8 cellular contexts compared by ENCODE assay signal in genomic region chr1:145992958-145993617, GRCh38. TPM values are rescaled to one million over a fixed set of nuclear protein-coding genes. Genes with fewer than 3 reads are reported as not detected.
A peak's percentile ranks its signal among the peaks of the same experiment; 100 is the strongest.
DNase-seq lines count a peak whose midpoint lies in the region; TF ChIP-seq lines count a peak whose summit lies in the region.
"Had no signal": no experiment of that assay in that cellular context is flagged by ENCODE, and none has a peak within 500 bp of the region (broad histone marks: within the 10 kb centered on the region; RNA-seq: fewer than 3 reads in every experiment).

No MANE protein-coding gene starts in this region.

- H3K9me3 ChIP-seq in stomach smooth muscle (ENCODE audit: control insufficient read depth in 2 of 2, low read length in 2 of 2) (no peaks in the 10 kb centered on the region), HAP-1 (no peaks in the 10 kb centered on the region)

- CTCF ChIA-PET in GM10248 (lab: Yijun Ruan, JAX): interaction anchor here (1.3 to 14.3 kb wide), 5 partner anchors 9 to 101 kb away, joined by 3 to 176 read pairs (median 3); no protein-coding TSS in a partner anchor

- DNase-seq in LNCaP clone FGC (ENCODE audit: low read depth): no peak
- no peak for DNase-seq in lower leg skin (ENCODE audit: low spot score in 2 of 2)
- DNase-seq in GM10248 (ENCODE audit: extremely low spot score): no peak
- DNase-seq in HAP-1 (ENCODE audit: low spot score in 2 of 2): no peak
- DNase-seq in stimulated activated CD8-positive, alpha-beta memory T cell treated with anti-CD3 and anti-CD28 coated beads, Interleukin-4, amount 100 ng/mL, for 48 hours: no peak
- DNase-seq: NCI-H82 had no signal

- H3K4me3 ChIP-seq in LNCaP clone FGC (ENCODE audit: low read depth, low read length) (peak overlapping the region; percentile 86), lower leg skin (ENCODE audit: low read depth, poor library complexity, severe bottlenecking) (peak overlapping the region; percentile 75), stomach smooth muscle (ENCODE audit: low read length in 2 of 2) (peak overlapping the region; percentile 92 to 99), HAP-1 (no peak overlapping the region)

- no peaks in the 10 kb centered on the region for H3K27me3 ChIP-seq in stomach smooth muscle (ENCODE audit: control insufficient read depth in 1 of 2, insufficient read depth in 2 of 2, low read length in 2 of 2)
- no peaks in the 10 kb centered on the region for H3K27me3 ChIP-seq in HAP-1 (ENCODE audit: low read depth)

- WGBS in lower leg skin, 2 donors: 34 to 41% methylated on average over 5 of the region's 5 CpGs

- TF ChIP-seq POLR2A in lower leg skin (IDR thresholded peaks at IDR 0.05): no peak

- intact Hi-C loops in lower leg skin (cut with DNase I; ENCODE audit: low total_unique reads): no loop called here

- H3K27ac ChIP-seq in angular gyrus (ENCODE audit: low read depth, low read length) (peak overlapping the region; percentile 32), stomach smooth muscle (ENCODE audit: low read length) (peak overlapping the region; percentile 98)

- POLR2A ChIA-PET in GM10248 (lab: Yijun Ruan, JAX): interaction anchor here (0.6 to 2.1 kb wide), 4 partner anchors 11 to 64 kb away, joined by 3 to 7 read pairs (median 5); no protein-coding TSS in a partner anchor

- peaks cover 18% of the 10 kb centered on the region for H3K4me1 ChIP-seq in stomach smooth muscle (ENCODE audit: control insufficient read depth, insufficient read depth, low read length)
- H3K4me1 ChIP-seq in HAP-1: peaks cover 12% of the 10 kb centered on the region

- H3K36me3 ChIP-seq in stomach smooth muscle (ENCODE audit: control insufficient read depth in 2 of 2, insufficient read depth in 2 of 2, low read length in 2 of 2): peaks cover 27 to 40% of the 10 kb centered on the region in 2 donors
- peaks cover 26% of the 10 kb centered on the region for H3K36me3 ChIP-seq in HAP-1 (replicated peaks)

- peak overlapping the region in 1 of 2 donors; percentile 99 for H3K9ac ChIP-seq in stomach smooth muscle (ENCODE audit: low read length in 2 of 2)

- no peak for TF ChIP-seq CTCF in LNCaP clone FGC (IDR thresholded peaks at IDR 0.05; ENCODE audit: control insufficient read depth, extremely low read depth, insufficient read depth)
- no peak for TF ChIP-seq CTCF in lower leg skin (IDR thresholded peaks at IDR 0.05)
- no peak for TF ChIP-seq CTCF in GM10248 (IDR thresholded peaks at IDR 0.05; ENCODE audit: control extremely low read depth, extremely low read depth, low read depth, missing control alignments)

- in situ Hi-C loops in HAP-1 (cut with MboI; ENCODE audit: low sequenced_read_pairs): no loop called here

RNA-seq across cellular contexts. Expression of gene TXNIP, which starts 3.3 kb away (rescaled TPM):
- total RNA-seq in lower leg skin: 1,000 to 10,000 TPM; 2,445 to 6,877 (median 3,895) TPM

RNA-seq across cellular contexts. Expression of gene HJV, which starts 28.4 kb away (rescaled TPM):
- total RNA-seq in lower leg skin: not detected

RNA-seq across cellular contexts. Expression of gene POLR3GL, which starts 28.6 kb away (rescaled TPM):
- 10 to 100 TPM; 10.6 to 15.3 (median 14.2) TPM for total RNA-seq in lower leg skin

RNA-seq across cellular contexts. Expression of gene ANKRD34A, which starts 28.7 kb away (rescaled TPM):
- total RNA-seq in lower leg skin: 1 to 10 TPM in 1 of 4 donors, under 1 TPM in 3; 0.12 to 1.3 (median 0.39) TPM

RNA-seq across cellular contexts. Expression of gene LIX1L, which starts 35.3 kb away (rescaled TPM):
- total RNA-seq in lower leg skin: 10 to 100 TPM in 1 of 4 donors, 1 to 10 TPM in 3; 4.6 to 14.2 (median 7.7) TPM
